22 cellular contexts compared by ENCODE assay signal in genomic region chr9:94796687-94797086, GRCh38.
"Had no signal": no experiment of that assay in that cellular context is flagged by ENCODE, and none has a peak within 500 bp of the region (broad histone marks: within the 10 kb centered on the region; RNA-seq: fewer than 3 reads in every experiment).

No MANE protein-coding gene starts in this region.

- H3K4me3 Mint-ChIP-seq: activated B cell treated with CpG ODN at 0.5 μM for 24 hours; activated CD4-positive, alpha-beta memory T cell treated with anti-CD3 and anti-CD28 coated beads for 36 hours; activated naive CD8-positive, alpha-beta T cell treated with anti-CD3 and anti-CD28 coated beads for 36 hours; naive thymus-derived CD4-positive, alpha-beta T cell; stimulated activated effector memory CD8-positive, alpha-beta T cell treated with anti-CD3 and anti-CD28 coated beads, Interleukin-12 subunit alpha, Interleukin-12 subunit beta, amount 100 ng/mL, for 72 hours had no signal

- H3K27ac Mint-ChIP-seq: activated B cell treated with CpG ODN at 0.5 μM for 24 hours; activated CD4-positive, alpha-beta memory T cell treated with anti-CD3 and anti-CD28 coated beads for 36 hours; activated naive CD8-positive, alpha-beta T cell treated with anti-CD3 and anti-CD28 coated beads for 36 hours; naive thymus-derived CD4-positive, alpha-beta T cell; stimulated activated effector memory CD8-positive, alpha-beta T cell treated with anti-CD3 and anti-CD28 coated beads, Interleukin-12 subunit alpha, Interleukin-12 subunit beta, amount 100 ng/mL, for 72 hours had no signal

- H3K9me3 Mint-ChIP-seq: activated B cell treated with CpG ODN at 0.5 μM for 24 hours; activated CD4-positive, alpha-beta memory T cell treated with anti-CD3 and anti-CD28 coated beads for 36 hours; activated naive CD8-positive, alpha-beta T cell treated with anti-CD3 and anti-CD28 coated beads for 36 hours; naive thymus-derived CD4-positive, alpha-beta T cell; stimulated activated effector memory CD8-positive, alpha-beta T cell treated with anti-CD3 and anti-CD28 coated beads, Interleukin-12 subunit alpha, Interleukin-12 subunit beta, amount 100 ng/mL, for 72 hours had no signal

- H3K27me3 ChIP-seq: body of pancreas, gastroesophageal sphincter, heart right ventricle, pancreas, tibial artery had no signal

- H3K36me3 ChIP-seq: pancreas had no signal

- H3K4me1 Mint-ChIP-seq: activated B cell treated with CpG ODN at 0.5 μM for 24 hours had no signal

- H3K27ac ChIP-seq: body of pancreas, coronary artery, gastroesophageal sphincter, heart right ventricle, pancreas had no signal

- FAIRE-seq: pancreas, urothelium cell line had no signal

- ATAC-seq: body of pancreas; esophagus mucosa; gastroesophageal sphincter; heart right ventricle; left cardiac atrium; naive thymus-derived CD4-positive, alpha-beta T cell; pancreas; sciatic nerve; stimulated activated effector memory CD8-positive, alpha-beta T cell treated with anti-CD3 and anti-CD28 coated beads, Interleukin-12 subunit alpha, Interleukin-12 subunit beta, amount 100 ng/mL, for 72 hours had no signal

- H3K9me3 ChIP-seq: body of pancreas, gastroesophageal sphincter, heart right ventricle, pancreas, tibial artery had no signal

- H3K4me3 ChIP-seq: body of pancreas, coronary artery, gastroesophageal sphincter, heart right ventricle, pancreas, tibial artery had no signal

- H3K27me3 Mint-ChIP-seq: activated B cell treated with CpG ODN at 0.5 μM for 24 hours; activated CD4-positive, alpha-beta memory T cell treated with anti-CD3 and anti-CD28 coated beads for 36 hours; activated naive CD8-positive, alpha-beta T cell treated with anti-CD3 and anti-CD28 coated beads for 36 hours; naive thymus-derived CD4-positive, alpha-beta T cell had no signal

- DNase-seq: activated B cell treated with CpG ODN at 0.5 μM for 24 hours; activated CD4-positive, alpha-beta memory T cell treated with anti-CD3 and anti-CD28 coated beads for 36 hours; activated CD4-positive, alpha-beta T cell treated with anti-CD3 and anti-CD28 coated beads for 4 hours; activated naive CD8-positive, alpha-beta T cell treated with anti-CD3 and anti-CD28 coated beads for 36 hours; amniotic stem cell; body of pancreas; caudate nucleus; heart right ventricle; left cardiac atrium; mesenchymal stem cell; naive thymus-derived CD4-positive, alpha-beta T cell; pancreas; stimulated activated CD4-positive, alpha-beta T cell treated with anti-CD3 and anti-CD28 coated beads, Interleukin-4, amount 100 ng/mL, for 24 hours; T-helper 1 cell; T-helper 9 cell; tibial artery had no signal
